Comparison of ENCODE assay signal across 1 cellular context in genomic region chr11:124050770-124051169, GRCh38.
A peak's percentile ranks its signal among the peaks of the same experiment; 100 is the strongest.
TF ChIP-seq lines count a peak whose summit lies in the region.

No MANE protein-coding gene starts in this region.

TF ChIP-seq in K562, 482 proteins besides CTCF, POLR2A, EP300 and RAD21:
- no peak for TF ChIP-seq TCF7 (IDR thresholded peaks at IDR 0.05; ENCODE audit: borderline replicate concordance)
- no peak for TF ChIP-seq BHLHE40 (IDR thresholded peaks at IDR 0.05; ENCODE audit: low read length)
- TF ChIP-seq FOSL1 (tag; conservative IDR thresholded peaks at IDR 0.05), result 0 out of 2 replicates have a peak, but pooled peaks have one; percentile 28
- TF ChIP-seq, protein P1, sequence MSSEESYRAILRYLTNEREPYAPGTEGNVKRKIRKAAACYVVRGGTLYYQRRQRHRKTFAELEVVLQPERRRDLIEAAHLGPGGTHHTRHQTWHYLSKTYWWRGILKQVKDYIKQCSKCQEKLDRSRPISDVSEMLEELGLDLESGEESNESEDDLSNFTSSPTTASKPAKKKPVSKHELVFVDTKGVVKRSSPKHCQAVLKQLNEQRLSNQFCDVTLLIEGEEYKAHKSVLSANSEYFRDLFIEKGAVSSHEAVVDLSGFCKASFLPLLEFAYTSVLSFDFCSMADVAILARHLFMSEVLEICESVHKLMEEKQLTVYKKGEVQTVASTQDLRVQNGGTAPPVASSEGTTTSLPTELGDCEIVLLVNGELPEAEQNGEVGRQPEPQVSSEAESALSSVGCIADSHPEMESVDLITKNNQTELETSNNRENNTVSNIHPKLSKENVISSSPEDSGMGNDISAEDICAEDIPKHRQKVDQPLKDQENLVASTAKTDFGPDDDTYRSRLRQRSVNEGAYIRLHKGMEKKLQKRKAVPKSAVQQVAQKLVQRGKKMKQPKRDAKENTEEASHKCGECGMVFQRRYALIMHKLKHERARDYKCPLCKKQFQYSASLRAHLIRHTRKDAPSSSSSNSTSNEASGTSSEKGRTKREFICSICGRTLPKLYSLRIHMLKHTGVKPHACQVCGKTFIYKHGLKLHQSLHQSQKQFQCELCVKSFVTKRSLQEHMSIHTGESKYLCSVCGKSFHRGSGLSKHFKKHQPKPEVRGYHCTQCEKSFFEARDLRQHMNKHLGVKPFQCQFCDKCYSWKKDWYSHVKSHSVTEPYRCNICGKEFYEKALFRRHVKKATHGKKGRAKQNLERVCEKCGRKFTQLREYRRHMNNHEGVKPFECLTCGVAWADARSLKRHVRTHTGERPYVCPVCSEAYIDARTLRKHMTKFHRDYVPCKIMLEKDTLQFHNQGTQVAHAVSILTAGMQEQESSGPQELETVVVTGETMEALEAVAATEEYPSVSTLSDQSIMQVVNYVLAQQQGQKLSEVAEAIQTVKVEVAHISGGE (CRISPR knock-in tag; IDR thresholded peaks at IDR 0.05), result no peak
